In genomic region chr12:6294533-6295186, GRCh38 we compare ENCODE assay signal across 13 cellular contexts. TPM values are rescaled to one million over a fixed set of nuclear protein-coding genes. Genes with fewer than 3 reads are reported as not detected.
A peak's percentile ranks its signal among the peaks of the same experiment; 100 is the strongest.
DNase-seq lines count a peak whose midpoint lies in the region; ATAC-seq and TF ChIP-seq lines count a peak whose summit lies in the region.
"Had no signal": no experiment of that assay in that cellular context is flagged by ENCODE, and none has a peak within 500 bp of the region (broad histone marks: within the 10 kb centered on the region; RNA-seq: fewer than 3 reads in every experiment).

No MANE protein-coding gene starts in this region.

- ATAC-seq in GM23338 (peak; percentile 45; the same call in 2 of the 3 replicates), HG03175 (IDR thresholded peaks at IDR 0.05; ENCODE audit: unreplicated experiment) (no peak), GM21515 (IDR thresholded peaks at IDR 0.05; ENCODE audit: unreplicated experiment) (no peak)

- DNase-seq in GM23338 (ENCODE audit: low spot score), result no peak
- DNase-seq in SK-MEL-5 (ENCODE audit: low read depth, low spot score), result peak; percentile 18
- peak; percentile 16 for DNase-seq in fibroblast of the aortic adventitia (ENCODE audit: low read depth)
- DNase-seq in osteoblast (ENCODE audit: insufficient read length, low spot score, missing footprints), result peak; percentile 35
- no peak for DNase-seq in activated CD4-positive, alpha-beta T cell treated with anti-CD3 and anti-CD28 coated beads, Interleukin-2, amount 10 ng/mL, durations not matched to agents 7 days and 5 days
- DNase-seq in SHP77 treated with DMSO at 0.1 percent for 48 hours (lab: John Stamatoyannopoulos, UW), result no peak
- DNase-seq: NCI-H2107; stimulated activated naive CD4-positive, alpha-beta T cell treated with Interleukin-2 at 50 U/mL for 16 hours had no signal

- H3K27ac Mint-ChIP-seq in GM23338, result no peak overlapping the region
- H3K27ac Mint-ChIP-seq in activated CD4-positive, alpha-beta T cell treated with anti-CD3 and anti-CD28 coated beads, Interleukin-2, amount 10 ng/mL, durations not matched to agents 7 days and 5 days, result no peak overlapping the region

- no peak overlapping the region for H3K4me3 Mint-ChIP-seq in GM23338
- H3K4me3 Mint-ChIP-seq in activated CD4-positive, alpha-beta T cell treated with anti-CD3 and anti-CD28 coated beads, Interleukin-2, amount 10 ng/mL, durations not matched to agents 7 days and 5 days, result no peak overlapping the region

- H3K9me2 ChIP-seq in GM23338 (ENCODE audit: insufficient read depth), result no peaks in the 10 kb centered on the region

- H4K20me1 ChIP-seq in GM23338 (replicated peaks; ENCODE audit: insufficient read depth) (no peaks in the 10 kb centered on the region), osteoblast (ENCODE audit: insufficient read depth, low read length) (no peaks in the 10 kb centered on the region)
- H4K20me1 ChIP-seq: BLaER1 had no signal

- CTCF ChIA-PET in activated CD4-positive, alpha-beta T cell treated with anti-CD3 and anti-CD28 coated beads, Interleukin-2, amount 10 ng/mL, durations not matched to agents 7 days and 5 days (lab: Charles Lee), result interaction anchor here (0.6 to 2.2 kb wide), 4 partner anchors 10 to 821 kb away, joined by 3 to 14 read pairs (median 8); no protein-coding TSS in a partner anchor

- no peak overlapping the region for H3K4me3 ChIP-seq in GM23338
- no peak overlapping the region for H3K4me3 ChIP-seq in fibroblast of the aortic adventitia (ENCODE audit: low read depth, low read length)
- no peak overlapping the region for H3K4me3 ChIP-seq in osteoblast (ENCODE audit: insufficient read depth, low read length)
- H3K4me3 ChIP-seq: BLaER1, esophagus muscularis mucosa had no signal

- H3K4me2 ChIP-seq in GM23338, result no peak overlapping the region
- no peak overlapping the region for H3K4me2 ChIP-seq in osteoblast (ENCODE audit: insufficient read depth, low read length)
- H3K4me2 ChIP-seq: BLaER1 had no signal

- H3K9me3 Mint-ChIP-seq in GM23338, result peaks cover 14% of the 10 kb centered on the region
- no peaks in the 10 kb centered on the region for H3K9me3 Mint-ChIP-seq in activated CD4-positive, alpha-beta T cell treated with anti-CD3 and anti-CD28 coated beads, Interleukin-2, amount 10 ng/mL, durations not matched to agents 7 days and 5 days

- H3K36me3 ChIP-seq in GM23338 (ENCODE audit: insufficient read depth), result no peaks in the 10 kb centered on the region
- H3K36me3 ChIP-seq in osteoblast (ENCODE audit: insufficient read depth, low read length), result no peaks in the 10 kb centered on the region
- H3K36me3 ChIP-seq: BLaER1, esophagus muscularis mucosa had no signal

- H3K4me1 Mint-ChIP-seq in GM23338, result peaks cover 9% of the 10 kb centered on the region
- no peaks in the 10 kb centered on the region for H3K4me1 Mint-ChIP-seq in activated CD4-positive, alpha-beta T cell treated with anti-CD3 and anti-CD28 coated beads, Interleukin-2, amount 10 ng/mL, durations not matched to agents 7 days and 5 days

- in situ Hi-C loops in SK-MEL-5 (cut with HindIII; ENCODE audit: low pct_unique_long_range_greater_than_20kb, low sequenced_read_pairs), result no loop called here

- TF ChIP-seq CTCF in GM23338 (conservative IDR thresholded peaks at IDR 0.05; ENCODE audit: low read depth in 2 of 2), result no peak
- TF ChIP-seq CTCF in fibroblast of the aortic adventitia (IDR thresholded peaks at IDR 0.05; ENCODE audit: insufficient read depth, low read length), result no peak
- no peak for TF ChIP-seq CTCF in osteoblast (IDR thresholded peaks at IDR 0.05; ENCODE audit: extremely low read depth, low read depth, low read length)

- no peak overlapping the region for H2AFZ ChIP-seq in GM23338
- no peak overlapping the region for H2AFZ ChIP-seq in osteoblast (ENCODE audit: low read length)

- H3F3A ChIP-seq in GM23338 (replicated peaks; ENCODE audit: low read depth), result no peaks in the 10 kb centered on the region; the same call in 1 of the 2 replicates

- 0 out of 2 replicates have a peak, but pooled peaks cover 3% of the 10 kb centered on the region for H3K4me1 ChIP-seq in GM23338 (ENCODE audit: insufficient read depth)
- peaks cover 17% of the 10 kb centered on the region for H3K4me1 ChIP-seq in osteoblast (ENCODE audit: insufficient read depth, low read length)

- no peak overlapping the region for H3K27ac ChIP-seq in GM23338 (ENCODE audit: low read depth)
- no peak overlapping the region for H3K27ac ChIP-seq in osteoblast (ENCODE audit: low read depth, low read length)
- H3K27ac ChIP-seq: BLaER1 had no signal

- no peaks in the 10 kb centered on the region for H3K27me3 ChIP-seq in GM23338 (ENCODE audit: insufficient read depth)
- no peaks in the 10 kb centered on the region for H3K27me3 ChIP-seq in osteoblast (ENCODE audit: insufficient read depth, low read length)
- H3K27me3 ChIP-seq: BLaER1, esophagus muscularis mucosa had no signal

- no peaks in the 10 kb centered on the region for H3K79me2 ChIP-seq in GM23338 (replicated peaks; ENCODE audit: insufficient read depth)
- no peaks in the 10 kb centered on the region for H3K79me2 ChIP-seq in osteoblast (ENCODE audit: insufficient read depth, low read length)

- H3K27me3 Mint-ChIP-seq in GM23338 (ENCODE audit: insufficient read depth, low read depth, poor library complexity), result peaks cover 8% of the 10 kb centered on the region
- H3K27me3 Mint-ChIP-seq in activated CD4-positive, alpha-beta T cell treated with anti-CD3 and anti-CD28 coated beads, Interleukin-2, amount 10 ng/mL, durations not matched to agents 7 days and 5 days, result peaks cover 9% of the 10 kb centered on the region

- POLR2A ChIA-PET in activated CD4-positive, alpha-beta T cell treated with anti-CD3 and anti-CD28 coated beads, Interleukin-2, amount 10 ng/mL, durations not matched to agents 7 days and 5 days (lab: Charles Lee), result interaction anchor here (0.7 kb wide), 1 partner anchor 88 kb away, joined by 3 read pairs; no protein-coding TSS in a partner anchor

- H3K36me3 Mint-ChIP-seq in GM23338 (ENCODE audit: low read depth), result peaks cover 9% of the 10 kb centered on the region; the same call in 2 of the 3 replicates
- no peaks in the 10 kb centered on the region for H3K36me3 Mint-ChIP-seq in activated CD4-positive, alpha-beta T cell treated with anti-CD3 and anti-CD28 coated beads, Interleukin-2, amount 10 ng/mL, durations not matched to agents 7 days and 5 days (ENCODE audit: low read depth)

- H3K9me3 ChIP-seq in osteoblast (ENCODE audit: low read depth, low read length), result no peaks in the 10 kb centered on the region
- H3K9me3 ChIP-seq: esophagus muscularis mucosa had no signal

TF ChIP-seq in GM23338, 12 proteins besides CTCF, POLR2A, EP300 and RAD21 (continues in another document):
- TF ChIP-seq ZNF331 (CRISPR knock-in tag; IDR thresholded peaks at IDR 0.05; ENCODE audit: low read depth) (no peak), EZH2phosphoT487 (IDR thresholded peaks at IDR 0.05; ENCODE audit: unreplicated experiment) (no peak), REST (IDR thresholded peaks at IDR 0.05; ENCODE audit: unreplicated experiment) (no peak), STAT1 (IDR thresholded peaks at IDR 0.05; ENCODE audit: unreplicated experiment) (no peak), POLR2AphosphoS5 (IDR thresholded peaks at IDR 0.05; ENCODE audit: low read depth) (no peak), CREB1 (CRISPR knock-in tag; IDR thresholded peaks at IDR 0.05; ENCODE audit: low read depth) (no peak)

RNA-seq across cellular contexts. Expression of gene PLEKHG6, which starts 15.8 kb away (rescaled TPM):
- total RNA-seq in GM23338 (2014; rRNA removed; shearing (Covaris generic)), result 21.3 and 174 TPM in 2 replicates
- 15.7 and 18.0 TPM in 2 replicates for polyA plus RNA-seq in GM23338 (2016; fragmentation: Nextera tagmentation; extraction: Ambion mirVana)
- total RNA-seq in SK-MEL-5 (2014; rRNA removed; shearing (Covaris generic)), result not detected in 2 replicates
- polyA plus RNA-seq in SK-MEL-5 (2015; cell fraction: cytosol; rRNA removed), result 0.17 TPM in 1 of 2 replicates, not detected in the other
- not detected in 2 replicates for polyA plus RNA-seq in SK-MEL-5 (2015; cell fraction: nucleus; rRNA removed)
- not detected in 2 replicates for total RNA-seq in fibroblast of the aortic adventitia (ENCODE audit: low replicate concordance)
- not detected in 2 replicates for total RNA-seq in osteoblast
- not detected for total RNA-seq in activated CD4-positive, alpha-beta T cell treated with anti-CD3 and anti-CD28 coated beads, Interleukin-2, amount 10 ng/mL, durations not matched to agents 7 days and 5 days
- total RNA-seq: lung microvascular endothelial cell had no signal

RNA-seq across cellular contexts. Expression of gene TNFRSF1A, which starts 47.2 kb away (rescaled TPM):
- total RNA-seq in GM23338 (2014; rRNA removed; shearing (Covaris generic)), result 36.7 and 43.4 TPM in 2 replicates
- 24.3 and 28.5 TPM in 2 replicates for polyA plus RNA-seq in GM23338 (2016; fragmentation: Nextera tagmentation; extraction: Ambion mirVana)
- total RNA-seq in SK-MEL-5 (2014; rRNA removed; shearing (Covaris generic)), result 82.4 and 98.0 TPM in 2 replicates
- 164 and 178 TPM in 2 replicates for polyA plus RNA-seq in SK-MEL-5 (2015; cell fraction: cytosol; rRNA removed)
- polyA plus RNA-seq in SK-MEL-5 (2015; cell fraction: nucleus; rRNA removed), result 45.9 and 50.5 TPM in 2 replicates
- total RNA-seq in fibroblast of the aortic adventitia (ENCODE audit: low replicate concordance) (146 and 207 TPM in 2 replicates), osteoblast (228 and 255 TPM in 2 replicates)
- 10 to 100 TPM; 59.3 to 64.4 TPM for total RNA-seq in activated CD4-positive, alpha-beta T cell treated with anti-CD3 and anti-CD28 coated beads, Interleukin-2, amount 10 ng/mL, durations not matched to agents 7 days and 5 days

Comparison
In these comparisons a context has a peak if more than half of its experiments do, and no peak if none do; other contexts are left out.
1. DNase-seq: peak in SK-MEL-5 (single experiment), fibroblast of the aortic adventitia (single experiment) and osteoblast (single experiment); none in GM23338 (single experiment), activated CD4-positive, alpha-beta T cell treated with anti-CD3 and anti-CD28 coated beads, Interleukin-2, amount 10 ng/mL, durations not matched to agents 7 days and 5 days (single experiment) and SHP77 treated with DMSO at 0.1 percent for 48 hours (single experiment).
2. RNA of gene PLEKHG6, which starts 15.8 kb away (total RNA-seq): 21.3 to 174 TPM in GM23338; not detected in activated CD4-positive, alpha-beta T cell treated with anti-CD3 and anti-CD28 coated beads, Interleukin-2, amount 10 ng/mL, durations not matched to agents 7 days and 5 days, not detected in SK-MEL-5, not detected in fibroblast of the aortic adventitia and not detected in osteoblast; every median in the first group is over 10 times any median in the second.